Comparison of ENCODE assay signal across 9 cellular contexts in genomic region chr15:80277147-80277546, GRCh38. TPM values are rescaled to one million over a fixed set of nuclear protein-coding genes. Genes with fewer than 3 reads are reported as not detected.
"Had no signal": no experiment of that assay in that cellular context is flagged by ENCODE, and none has a peak within 500 bp of the region (broad histone marks: within the 10 kb centered on the region; RNA-seq: fewer than 3 reads in every experiment).

No MANE protein-coding gene starts in this region.

- ATAC-seq: GM23338, HCT116, K562 had no signal

- H3K36me3 ChIP-seq: HAP-1 had no signal

- H3K4me2 ChIP-seq: GM23338 had no signal

- H3K4me1 Mint-ChIP-seq: GM23338 had no signal

- H2AFZ ChIP-seq: GM23338 had no signal

- FAIRE-seq: HTR-8/SVneo, K562 had no signal

- H3K4me3 ChIP-seq: GM23338, HAP-1, K562 had no signal

- H3K27ac Mint-ChIP-seq: GM23338, HFFc6 had no signal

- H3K4me3 Mint-ChIP-seq: GM23338, HFFc6 had no signal

- H3K9me3 Mint-ChIP-seq: GM23338, HFFc6 had no signal

- H3K4me1 ChIP-seq: HAP-1 had no signal

- H3K9me3 ChIP-seq: HAP-1 had no signal

- DNase-seq: H7, HFFc6, IMR-90 had no signal

RNA-seq across cellular contexts. Expression of gene CTXND1, which starts 25.1 kb away (rescaled TPM):
- total RNA-seq: GM23338, H7, HFFc6, HT-29, IMR-90, K562 had no signal
- polyA plus RNA-seq: IMR-90 had no signal
